8 cellular contexts compared by ENCODE assay signal in the genomic region with DNA sequence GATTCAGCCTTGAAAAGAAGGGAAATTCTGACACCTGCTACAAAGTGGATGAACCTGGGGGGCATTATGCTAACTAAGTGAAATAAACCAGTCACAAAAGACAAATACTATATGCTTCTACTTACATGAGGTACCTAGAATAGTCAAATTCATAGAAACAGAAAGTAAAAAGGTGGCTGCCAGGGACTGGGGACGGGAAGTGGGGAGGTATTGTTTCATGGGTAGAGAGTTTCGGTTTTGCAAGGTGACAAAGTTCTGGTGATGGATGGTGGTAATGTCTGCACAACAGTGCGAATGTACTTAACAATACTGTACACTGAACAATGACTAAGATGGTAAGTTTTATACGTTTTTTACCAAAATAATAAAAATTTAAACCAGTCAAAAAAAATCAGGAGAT. TPM values are rescaled to one million over a fixed set of nuclear protein-coding genes. Genes with fewer than 3 reads are reported as not detected.
DNase-seq lines count a peak whose midpoint lies in the region; ATAC-seq and TF ChIP-seq lines count a peak whose summit lies in the region.

No MANE protein-coding gene starts in this region.

- H3K4me2 ChIP-seq in KMS-11 = peak overlapping the region; percentile 90

- H3K4me1 Mint-ChIP-seq in CD14-positive monocyte (peaks cover 55% of the 10 kb centered on the region), nephron (peaks cover 72% of the 10 kb centered on the region)
- H3K4me1 Mint-ChIP-seq in activated T-helper 17 cell treated with anti-CD3 and anti-CD28 coated beads, Interleukin-2, amount 50 U/mL, for 72 hours = peaks cover 59% of the 10 kb centered on the region

- peak; percentile 35 for ATAC-seq in GM21367 (IDR thresholded peaks at IDR 0.05; ENCODE audit: unreplicated experiment)
- peak; percentile 76 for ATAC-seq in activated T-helper 17 cell treated with anti-CD3 and anti-CD28 coated beads, Interleukin-2, amount 50 U/mL, for 72 hours (replicated peaks)

- no peaks in the 10 kb centered on the region for H3K79me2 ChIP-seq in KMS-11 (ENCODE audit: insufficient read depth, low read depth)

- H3K36me3 Mint-ChIP-seq in CD14-positive monocyte (peaks cover 3 to 23% of the 10 kb centered on the region in 2 donors), nephron (ENCODE audit: low read depth) (peaks cover 6% of the 10 kb centered on the region)
- H3K36me3 Mint-ChIP-seq in activated T-helper 17 cell treated with anti-CD3 and anti-CD28 coated beads, Interleukin-2, amount 50 U/mL, for 72 hours (ENCODE audit: low read depth) = peaks cover 11% of the 10 kb centered on the region

- H3K27me3 Mint-ChIP-seq in CD14-positive monocyte (ENCODE audit: low read depth in 3 of 3) (peaks cover 0 to 1% (median 1%) of the 10 kb centered on the region in 3 donors), nephron (ENCODE audit: low read depth) (no peaks in the 10 kb centered on the region)
- no peaks in the 10 kb centered on the region for H3K27me3 Mint-ChIP-seq in activated T-helper 17 cell treated with anti-CD3 and anti-CD28 coated beads, Interleukin-2, amount 50 U/mL, for 72 hours

- H3K9me3 Mint-ChIP-seq in CD14-positive monocyte (peaks cover 0 to 2% (median 0%) of the 10 kb centered on the region in 7 donors), nephron (no peaks in the 10 kb centered on the region)
- no peaks in the 10 kb centered on the region for H3K9me3 Mint-ChIP-seq in activated T-helper 17 cell treated with anti-CD3 and anti-CD28 coated beads, Interleukin-2, amount 50 U/mL, for 72 hours

- intact Hi-C loops in CD14-positive monocyte (cut with micrococcal nuclease) = no loop called here

- no peaks in the 10 kb centered on the region for H3K36me3 ChIP-seq in KMS-11 (ENCODE audit: insufficient read depth)

- peak overlapping the region in 1 of 2 donors; percentile 36 for H3K4me3 Mint-ChIP-seq in CD14-positive monocyte
- peak overlapping the region; percentile 95 for H3K4me3 Mint-ChIP-seq in activated T-helper 17 cell treated with anti-CD3 and anti-CD28 coated beads, Interleukin-2, amount 50 U/mL, for 72 hours
- H3K4me3 Mint-ChIP-seq in nephron = peak overlapping the region in 1 of 3 experiments; percentile 43

- H3K9ac ChIP-seq in KMS-11 = no peak overlapping the region

- TF ChIP-seq CTCF in CD14-positive monocyte (IDR thresholded peaks at IDR 0.05) (no peak), KMS-11 (conservative IDR thresholded peaks at IDR 0.05; ENCODE audit: low read depth, low read length) (no peak), nephron (IDR thresholded peaks at IDR 0.05; ENCODE audit: unreplicated experiment in 3 of 3) (no peak)

- H3K27me3 ChIP-seq in KMS-11 (ENCODE audit: insufficient read depth, low read depth) = no peaks in the 10 kb centered on the region

- peaks cover 73% of the 10 kb centered on the region for H3K4me1 ChIP-seq in KMS-11 (ENCODE audit: low read depth, poor library complexity, severe bottlenecking)

- no peak overlapping the region for H2AFZ ChIP-seq in KMS-11 (ENCODE audit: low read depth)

- peak overlapping the region; percentile 44 for H3K27ac ChIP-seq in KMS-11

- H3K27ac Mint-ChIP-seq in CD14-positive monocyte (peak overlapping the region; percentile 22 to 84 (median 61)), nephron (peak overlapping the region; percentile 86 to 94 (median 89))
- H3K27ac Mint-ChIP-seq in activated T-helper 17 cell treated with anti-CD3 and anti-CD28 coated beads, Interleukin-2, amount 50 U/mL, for 72 hours = peak overlapping the region; percentile 45

- no peaks in the 10 kb centered on the region for H4K20me1 ChIP-seq in KMS-11 (ENCODE audit: insufficient read depth)

- DNase-seq in CD14-positive monocyte (ENCODE audit: low spot score) = no peak
- no peak for DNase-seq in occipital lobe (lab: John Stamatoyannopoulos, UW)
- DNase-seq in NCI-H2029 (lab: John Stamatoyannopoulos, UW) = no peak
- no peak for DNase-seq in NCI-H1694 (lab: John Stamatoyannopoulos, UW)

- H3K4me3 ChIP-seq in KMS-11 (IDR thresholded peaks at IDR 0.05; ENCODE audit: insufficient read depth, low read depth, low read length) = no peak overlapping the region

RNA-seq across cellular contexts. Expression of a gene that starts 4.8 kb away (rescaled TPM):
- 100 to 1,000 TPM in 1 of 2 donors, 10 to 100 TPM in 1; 82.2 to 115 TPM for polyA plus RNA-seq in CD14-positive monocyte
- total RNA-seq in activated T-helper 17 cell treated with anti-CD3 and anti-CD28 coated beads, Interleukin-2, amount 50 U/mL, for 72 hours = 10 to 100 TPM; 53.5 to 75.6 TPM
- 65.7 TPM for total RNA-seq in occipital lobe
